In the genomic region with DNA sequence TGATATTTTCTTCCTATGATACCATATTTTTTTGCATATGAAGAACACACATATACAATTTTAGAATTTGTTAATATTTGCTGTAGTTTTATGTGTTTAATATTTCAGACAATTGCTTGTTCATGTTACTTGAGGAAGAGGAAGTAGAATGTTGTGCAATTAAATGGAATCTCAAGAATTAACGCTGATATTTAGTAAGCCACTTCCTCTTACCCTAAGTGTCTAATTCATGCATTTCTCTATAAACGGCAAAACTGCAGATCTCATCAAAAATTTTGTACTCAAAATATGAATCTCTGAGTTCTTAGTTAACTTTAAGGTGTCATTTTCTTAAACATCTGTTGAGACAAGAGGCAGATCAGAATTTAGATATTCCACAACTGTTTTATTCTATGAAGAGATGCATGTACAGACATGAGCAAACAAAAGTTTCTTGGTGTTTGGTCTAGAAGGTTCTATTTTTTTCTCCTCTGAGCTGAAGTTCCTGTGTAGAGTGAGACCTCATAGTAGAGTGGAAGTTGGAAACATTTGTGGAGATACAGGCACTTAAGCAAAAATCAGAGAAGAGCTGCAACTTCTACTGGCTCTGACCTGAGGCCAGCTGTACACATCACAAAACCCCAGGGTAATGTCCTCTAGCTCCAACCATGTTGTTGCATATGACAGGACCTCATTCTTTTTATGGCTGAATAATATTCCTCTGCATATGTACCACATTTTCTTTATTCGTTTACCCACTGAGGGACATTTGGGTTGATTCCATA, we compare ENCODE assay signal across 2 cellular contexts.
TF ChIP-seq lines count a peak whose summit lies in the region.

No MANE protein-coding gene starts in this region.

TF ChIP-seq in A549, 52 proteins besides CTCF, POLR2A, EP300 and RAD21:
- TF ChIP-seq ZNF302 (CRISPR knock-in tag; IDR thresholded peaks at IDR 0.05) (no peak), FOSL2 (IDR thresholded peaks at IDR 0.05) (no peak), FOSL2 (CRISPR knock-in tag; IDR thresholded peaks at IDR 0.05) (0 out of 2 replicates have a peak, but pooled peaks have one; percentile 43), MAZ (IDR thresholded peaks at IDR 0.05; ENCODE audit: borderline replicate concordance, low read depth, low read length) (no peak), PHF8 (IDR thresholded peaks at IDR 0.05; ENCODE audit: borderline replicate concordance, low read depth) (no peak), RNF2 (IDR thresholded peaks at IDR 0.05; ENCODE audit: borderline replicate concordance, low read depth) (no peak), BCL3 (IDR thresholded peaks at IDR 0.05) (0 out of 3 replicates have a peak, but pooled peaks have one; percentile 48), HES2 (IDR thresholded peaks at IDR 0.05) (peak; percentile 53; the same call in 1 of the 2 replicates), JUNB (IDR thresholded peaks at IDR 0.05) (peak; percentile 41; the same call in 1 of the 2 replicates), CEBPB (IDR thresholded peaks at IDR 0.05) (peak; percentile 96 to 99), NPAS2 (CRISPR knock-in tag; IDR thresholded peaks at IDR 0.05; ENCODE audit: borderline replicate concordance) (no peak), NR3C1 (IDR thresholded peaks at IDR 0.05) (no peak), MAFK (IDR thresholded peaks at IDR 0.05; ENCODE audit: partially characterized antibody) (peak; percentile 99), HOXB13 (CRISPR knock-in tag; IDR thresholded peaks at IDR 0.05; ENCODE audit: low read depth) (no peak), CBX2 (IDR thresholded peaks at IDR 0.05; ENCODE audit: borderline replicate concordance, low read depth) (no peak), EHMT2 (IDR thresholded peaks at IDR 0.05; ENCODE audit: low read depth) (no peak), EHF (CRISPR knock-in tag; IDR thresholded peaks at IDR 0.05) (peak; percentile 84), FOXS1 (CRISPR knock-in tag; IDR thresholded peaks at IDR 0.05) (peak; percentile 42; the same call in 1 of the 2 replicates), HMGXB4 (CRISPR knock-in tag; IDR thresholded peaks at IDR 0.05; ENCODE audit: borderline replicate concordance) (no peak), HDAC2 (IDR thresholded peaks at IDR 0.05) (no peak), HOXA7 (CRISPR knock-in tag; IDR thresholded peaks at IDR 0.05) (no peak), GATA3 (IDR thresholded peaks at IDR 0.05; ENCODE audit: borderline replicate concordance) (peak; percentile 43; the same call in 1 of the 2 replicates), ATOH8 (CRISPR knock-in tag; IDR thresholded peaks at IDR 0.05; ENCODE audit: low read depth) (0 out of 2 replicates have a peak, but pooled peaks have one; percentile 52), RFX5 (IDR thresholded peaks at IDR 0.05) (peak; percentile 44; the same call in 1 of the 2 replicates), PBX3 (IDR thresholded peaks at IDR 0.05) (no peak), HEYL (CRISPR knock-in tag; IDR thresholded peaks at IDR 0.05) (no peak)

TF ChIP-seq in HepG2, 621 proteins besides CTCF, POLR2A, EP300 and RAD21:
- TF ChIP-seq TFE3 (CRISPR knock-in tag; IDR thresholded peaks at IDR 0.05): no peak
- TF ChIP-seq, protein P1, sequence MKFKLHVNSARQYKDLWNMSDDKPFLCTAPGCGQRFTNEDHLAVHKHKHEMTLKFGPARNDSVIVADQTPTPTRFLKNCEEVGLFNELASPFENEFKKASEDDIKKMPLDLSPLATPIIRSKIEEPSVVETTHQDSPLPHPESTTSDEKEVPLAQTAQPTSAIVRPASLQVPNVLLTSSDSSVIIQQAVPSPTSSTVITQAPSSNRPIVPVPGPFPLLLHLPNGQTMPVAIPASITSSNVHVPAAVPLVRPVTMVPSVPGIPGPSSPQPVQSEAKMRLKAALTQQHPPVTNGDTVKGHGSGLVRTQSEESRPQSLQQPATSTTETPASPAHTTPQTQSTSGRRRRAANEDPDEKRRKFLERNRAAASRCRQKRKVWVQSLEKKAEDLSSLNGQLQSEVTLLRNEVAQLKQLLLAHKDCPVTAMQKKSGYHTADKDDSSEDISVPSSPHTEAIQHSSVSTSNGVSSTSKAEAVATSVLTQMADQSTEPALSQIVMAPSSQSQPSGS (CRISPR knock-in tag; IDR thresholded peaks at IDR 0.05): no peak
- TF ChIP-seq CEBPB (IDR thresholded peaks at IDR 0.05; ENCODE audit: borderline replicate concordance, low read depth, low read length): 0 out of 2 replicates have a peak, but pooled peaks have one; percentile 1
- no peak for TF ChIP-seq SNAI1 (CRISPR knock-in tag; IDR thresholded peaks at IDR 0.05; ENCODE audit: borderline replicate concordance)
- no peak for TF ChIP-seq HDAC2 (CRISPR knock-in tag; IDR thresholded peaks at IDR 0.05)
- no peak for TF ChIP-seq MED1 (CRISPR knock-in tag; IDR thresholded peaks at IDR 0.05)
- no peak for TF ChIP-seq ZSCAN5A (CRISPR knock-in tag; IDR thresholded peaks at IDR 0.05; ENCODE audit: borderline replicate concordance)
- peak; percentile 10 to 68; a peak in 2 of 4 replicates for TF ChIP-seq MAFK (conservative IDR thresholded peaks at IDR 0.05 in 1 of 2, IDR thresholded peaks at IDR 0.05 in 1 of 2; ENCODE audit: low read length in 2 of 2)
